11 cellular contexts compared by ENCODE assay signal in genomic region chr5:119309290-119309818, GRCh38. TPM values are rescaled to one million over a fixed set of nuclear protein-coding genes. Genes with fewer than 3 reads are reported as not detected.
A peak's percentile ranks its signal among the peaks of the same experiment; 100 is the strongest.
DNase-seq lines count a peak whose midpoint lies in the region; ATAC-seq and TF ChIP-seq lines count a peak whose summit lies in the region.
"Had no signal": no experiment of that assay in that cellular context is flagged by ENCODE, and none has a peak within 500 bp of the region (broad histone marks: within the 10 kb centered on the region; RNA-seq: fewer than 3 reads in every experiment).

No MANE protein-coding gene starts in this region.

- no peak for TF ChIP-seq CTCF in CD4-positive, alpha-beta T cell (IDR thresholded peaks at IDR 0.05)
- TF ChIP-seq CTCF in HL-60 (IDR thresholded peaks at IDR 0.05; ENCODE audit: insufficient read depth, low read length) = no peak
- no peak for TF ChIP-seq CTCF in testis (IDR thresholded peaks at IDR 0.05)

- peaks cover 96% of the 10 kb centered on the region for H3K4me1 Mint-ChIP-seq in CD4-positive, alpha-beta T cell (ENCODE audit: low read depth)
- H3K4me1 Mint-ChIP-seq in dendritic cell treated with granulocyte-macrophage colony-stimulating factor and Interleukin-4, amounts not matched to agents 40 ng/mL and 50 ng/mL, for 4 days (ENCODE audit: low read depth) = peaks cover 54% of the 10 kb centered on the region

- no peak for DNase-seq in CD4-positive, alpha-beta T cell
- DNase-seq in HL-60 (ENCODE audit: low read depth in 1 of 2, low spot score in 1 of 2) (no peak), NCI-H526 (lab: John Stamatoyannopoulos, UW) (no peak), NCI-H1417 (lab: John Stamatoyannopoulos, UW) (no peak), testis (no peak)
- DNase-seq: body of pancreas, foreskin keratinocyte, NCI-H526 treated with DMSO at 0.1 percent for 48 hours had no signal

- no peaks in the 10 kb centered on the region for H3K4me1 ChIP-seq in testis

- peaks cover 42% of the 10 kb centered on the region for H3K36me3 Mint-ChIP-seq in CD4-positive, alpha-beta T cell (ENCODE audit: low read depth)
- H3K36me3 Mint-ChIP-seq in dendritic cell treated with granulocyte-macrophage colony-stimulating factor and Interleukin-4, amounts not matched to agents 40 ng/mL and 50 ng/mL, for 4 days (ENCODE audit: low read depth) = peaks cover 12% of the 10 kb centered on the region

- WGBS in testis, 2 donors = 64 to 87% methylated on average over 4 of the region's 4 CpGs

- H3K4me3 Mint-ChIP-seq in CD4-positive, alpha-beta T cell = peak overlapping the region; percentile 82
- H3K4me3 Mint-ChIP-seq in dendritic cell treated with granulocyte-macrophage colony-stimulating factor and Interleukin-4, amounts not matched to agents 40 ng/mL and 50 ng/mL, for 4 days = no peak overlapping the region

- ATAC-seq in CD4-positive, alpha-beta T cell (ENCODE audit: poor library complexity) = peak; percentile 39
- ATAC-seq in GM21381 (IDR thresholded peaks at IDR 0.05; ENCODE audit: unreplicated experiment) (peak; percentile 14), GM18858 (IDR thresholded peaks at IDR 0.05; ENCODE audit: unreplicated experiment) (no peak)
- ATAC-seq: body of pancreas, foreskin keratinocyte had no signal

- H3K4me3 ChIP-seq in HL-60 (replicated peaks; ENCODE audit: insufficient read depth, low read length) = no peak overlapping the region
- H3K4me3 ChIP-seq in testis = no peak overlapping the region
- H3K4me3 ChIP-seq: body of pancreas had no signal

- H3K9me3 Mint-ChIP-seq in CD4-positive, alpha-beta T cell = no peaks in the 10 kb centered on the region
- H3K9me3 Mint-ChIP-seq in dendritic cell treated with granulocyte-macrophage colony-stimulating factor and Interleukin-4, amounts not matched to agents 40 ng/mL and 50 ng/mL, for 4 days = no peaks in the 10 kb centered on the region

- H3K27ac Mint-ChIP-seq in CD4-positive, alpha-beta T cell = peak overlapping the region; percentile 95
- H3K27ac Mint-ChIP-seq in dendritic cell treated with granulocyte-macrophage colony-stimulating factor and Interleukin-4, amounts not matched to agents 40 ng/mL and 50 ng/mL, for 4 days = peak overlapping the region; percentile 26

- H3K36me3 ChIP-seq in testis (ENCODE audit: low read depth, missing control alignments) = no peaks in the 10 kb centered on the region

- intact Hi-C loops in CD4-positive, alpha-beta T cell (cut with DNase I, micrococcal nuclease) = loop anchor here in 1 of 2 experiments (1.0 to 5.0 kb wide), 5 partner anchors 9 to 41 kb away; no protein-coding TSS in a partner anchor
- intact Hi-C loops in dendritic cell treated with granulocyte-macrophage colony-stimulating factor and Interleukin-4, amounts not matched to agents 40 ng/mL and 50 ng/mL, for 4 days (cut with micrococcal nuclease) = loop anchor here (5.0 kb wide), 1 partner anchor 37 kb away; no protein-coding TSS in a partner anchor
- intact Hi-C loops in testis (cut with DNase I; ENCODE audit: low total_unique reads) = no loop called here

- H3K27me3 Mint-ChIP-seq in CD4-positive, alpha-beta T cell = no peaks in the 10 kb centered on the region
- no peaks in the 10 kb centered on the region for H3K27me3 Mint-ChIP-seq in dendritic cell treated with granulocyte-macrophage colony-stimulating factor and Interleukin-4, amounts not matched to agents 40 ng/mL and 50 ng/mL, for 4 days

- POLR2A ChIA-PET in CD4-positive, alpha-beta T cell (lab: Charles Lee) = interaction anchor here (0.8 to 5.2 kb wide), 11 partner anchors 9 to 238 kb away, joined by 3 to 31 read pairs (median 8); partner anchors contain the start of gene DMXL1

- no peak for TF ChIP-seq POLR2A in testis (IDR thresholded peaks at IDR 0.05)

- H3K9me3 ChIP-seq in CD4-positive, alpha-beta T cell (ENCODE audit: control insufficient read depth, low read length) = no peaks in the 10 kb centered on the region
- no peaks in the 10 kb centered on the region for H3K9me3 ChIP-seq in testis
- H3K9me3 ChIP-seq: body of pancreas had no signal

- CTCF ChIA-PET in CD4-positive, alpha-beta T cell (lab: Charles Lee) = no interaction called here

- no peaks in the 10 kb centered on the region for H3K27me3 ChIP-seq in CD4-positive, alpha-beta T cell (ENCODE audit: control insufficient read depth, insufficient read depth, low read length)
- H3K27me3 ChIP-seq in HL-60 (ENCODE audit: insufficient read depth, poor library complexity, severe bottlenecking) (no peaks in the 10 kb centered on the region), testis (no peaks in the 10 kb centered on the region)
- H3K27me3 ChIP-seq: body of pancreas, foreskin keratinocyte had no signal

- H3K27ac ChIP-seq in CD4-positive, alpha-beta T cell (ENCODE audit: low read depth, low read length) = peak overlapping the region; percentile 71
- H3K27ac ChIP-seq in HL-60 (replicated peaks) (peak overlapping the region; percentile 88), testis (no peak overlapping the region)
- H3K27ac ChIP-seq: body of pancreas, foreskin keratinocyte had no signal

RNA-seq across cellular contexts. Expression of gene TNFAIP8, which starts 46.5 kb away (rescaled TPM):
- total RNA-seq in CD4-positive, alpha-beta T cell = 100 to 1,000 TPM; 106 to 114 TPM
- 10 to 100 TPM in 1 of 2 donors, 1 to 10 TPM in 1; 6.3 to 14.0 TPM for total RNA-seq in testis
- polyA plus RNA-seq in testis (ENCODE audit: insufficient read depth, low read depth, low replicate concordance) = 8.2 TPM

Comparison
In these comparisons a context has a peak if more than half of its experiments do, and no peak if none do; other contexts are left out.
1. H3K27ac ChIP-seq: peak in CD4-positive, alpha-beta T cell (single experiment) and HL-60 (single experiment); none in testis (0 of 2).
2. RNA of gene TNFAIP8, which starts 46.5 kb away (total RNA-seq): 106 to 114 TPM in CD4-positive, alpha-beta T cell; 6.3 to 14.0 TPM in testis; every median in the first group is over 4 times any median in the second.